2 cellular contexts compared by ENCODE assay signal in the genomic region with DNA sequence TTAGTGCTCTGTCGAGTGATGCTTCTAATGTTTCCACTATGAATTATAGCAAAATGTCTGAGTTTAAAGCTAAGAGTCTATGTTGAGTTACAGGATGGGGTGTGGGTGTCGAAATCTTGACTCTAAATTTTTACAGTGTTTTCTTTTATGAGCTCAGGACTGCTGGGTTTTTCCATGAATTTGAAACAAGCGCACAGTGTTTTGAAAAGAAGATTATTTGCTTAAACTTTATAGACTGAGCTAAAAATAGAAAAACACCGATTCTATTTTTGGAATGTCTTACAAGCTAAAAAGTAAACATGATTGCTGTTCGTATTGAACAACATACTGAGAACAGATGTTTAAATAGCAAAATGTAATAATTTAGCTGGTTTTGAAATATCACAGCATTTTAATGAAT.
A peak's percentile ranks its signal among the peaks of the same experiment; 100 is the strongest.
TF ChIP-seq lines count a peak whose summit lies in the region.

No MANE protein-coding gene starts in this region.

TF ChIP-seq in GM12878, 131 proteins besides CTCF, POLR2A, EP300 and RAD21:
- TF ChIP-seq CREM (IDR thresholded peaks at IDR 0.05; ENCODE audit: low read depth) (no peak), RCOR1 (conservative IDR thresholded peaks at IDR 0.05; ENCODE audit: low read depth, low read length) (no peak), SP1 (IDR thresholded peaks at IDR 0.05; ENCODE audit: low read depth, low read length) (no peak), EZH2 (IDR thresholded peaks at IDR 0.05; ENCODE audit: borderline replicate concordance, control insufficient read depth, low read depth, low read length) (no peak), MEF2A (IDR thresholded peaks at IDR 0.05; ENCODE audit: insufficient read depth, low read depth, low read length) (0 out of 2 replicates have a peak, but pooled peaks have one; percentile 49), NBN (IDR thresholded peaks at IDR 0.05) (no peak)
- TF ChIP-seq, protein P1, sequence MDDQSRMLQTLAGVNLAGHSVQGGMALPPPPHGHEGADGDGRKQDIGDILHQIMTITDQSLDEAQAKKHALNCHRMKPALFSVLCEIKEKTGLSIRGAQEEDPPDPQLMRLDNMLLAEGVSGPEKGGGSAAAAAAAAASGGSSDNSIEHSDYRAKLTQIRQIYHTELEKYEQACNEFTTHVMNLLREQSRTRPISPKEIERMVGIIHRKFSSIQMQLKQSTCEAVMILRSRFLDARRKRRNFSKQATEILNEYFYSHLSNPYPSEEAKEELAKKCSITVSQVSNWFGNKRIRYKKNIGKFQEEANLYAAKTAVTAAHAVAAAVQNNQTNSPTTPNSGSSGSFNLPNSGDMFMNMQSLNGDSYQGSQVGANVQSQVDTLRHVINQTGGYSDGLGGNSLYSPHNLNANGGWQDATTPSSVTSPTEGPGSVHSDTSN (IDR thresholded peaks at IDR 0.05; ENCODE audit: insufficient replicate concordance, low read depth, low read length): no peak
TF ChIP-seq in GM12878: peak in this region for 1.

TF ChIP-seq in HepG2, 621 proteins besides CTCF, POLR2A, EP300 and RAD21:
- TF ChIP-seq SOX13 (IDR thresholded peaks at IDR 0.05): no peak
- TF ChIP-seq SOX13 (CRISPR knock-in tag; conservative IDR thresholded peaks at IDR 0.05 in 1 of 2, IDR thresholded peaks at IDR 0.05 in 1 of 2): peak in 1 of 2 experiments; percentile 16; a peak in 1 of 4 replicates
- no peak for TF ChIP-seq ARNT2 (CRISPR knock-in tag; IDR thresholded peaks at IDR 0.05; ENCODE audit: low read depth)
- TF ChIP-seq, protein P2, sequence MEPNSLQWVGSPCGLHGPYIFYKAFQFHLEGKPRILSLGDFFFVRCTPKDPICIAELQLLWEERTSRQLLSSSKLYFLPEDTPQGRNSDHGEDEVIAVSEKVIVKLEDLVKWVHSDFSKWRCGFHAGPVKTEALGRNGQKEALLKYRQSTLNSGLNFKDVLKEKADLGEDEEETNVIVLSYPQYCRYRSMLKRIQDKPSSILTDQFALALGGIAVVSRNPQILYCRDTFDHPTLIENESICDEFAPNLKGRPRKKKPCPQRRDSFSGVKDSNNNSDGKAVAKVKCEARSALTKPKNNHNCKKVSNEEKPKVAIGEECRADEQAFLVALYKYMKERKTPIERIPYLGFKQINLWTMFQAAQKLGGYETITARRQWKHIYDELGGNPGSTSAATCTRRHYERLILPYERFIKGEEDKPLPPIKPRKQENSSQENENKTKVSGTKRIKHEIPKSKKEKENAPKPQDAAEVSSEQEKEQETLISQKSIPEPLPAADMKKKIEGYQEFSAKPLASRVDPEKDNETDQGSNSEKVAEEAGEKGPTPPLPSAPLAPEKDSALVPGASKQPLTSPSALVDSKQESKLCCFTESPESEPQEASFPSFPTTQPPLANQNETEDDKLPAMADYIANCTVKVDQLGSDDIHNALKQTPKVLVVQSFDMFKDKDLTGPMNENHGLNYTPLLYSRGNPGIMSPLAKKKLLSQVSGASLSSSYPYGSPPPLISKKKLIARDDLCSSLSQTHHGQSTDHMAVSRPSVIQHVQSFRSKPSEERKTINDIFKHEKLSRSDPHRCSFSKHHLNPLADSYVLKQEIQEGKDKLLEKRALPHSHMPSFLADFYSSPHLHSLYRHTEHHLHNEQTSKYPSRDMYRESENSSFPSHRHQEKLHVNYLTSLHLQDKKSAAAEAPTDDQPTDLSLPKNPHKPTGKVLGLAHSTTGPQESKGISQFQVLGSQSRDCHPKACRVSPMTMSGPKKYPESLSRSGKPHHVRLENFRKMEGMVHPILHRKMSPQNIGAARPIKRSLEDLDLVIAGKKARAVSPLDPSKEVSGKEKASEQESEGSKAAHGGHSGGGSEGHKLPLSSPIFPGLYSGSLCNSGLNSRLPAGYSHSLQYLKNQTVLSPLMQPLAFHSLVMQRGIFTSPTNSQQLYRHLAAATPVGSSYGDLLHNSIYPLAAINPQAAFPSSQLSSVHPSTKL (CRISPR knock-in tag; IDR thresholded peaks at IDR 0.05): peak; percentile 44; the same call in 1 of the 2 replicates
- TF ChIP-seq MEF2D (CRISPR knock-in tag; IDR thresholded peaks at IDR 0.05): peak; percentile 96
